Comparison of ENCODE assay signal across 8 cellular contexts in the genomic region with DNA sequence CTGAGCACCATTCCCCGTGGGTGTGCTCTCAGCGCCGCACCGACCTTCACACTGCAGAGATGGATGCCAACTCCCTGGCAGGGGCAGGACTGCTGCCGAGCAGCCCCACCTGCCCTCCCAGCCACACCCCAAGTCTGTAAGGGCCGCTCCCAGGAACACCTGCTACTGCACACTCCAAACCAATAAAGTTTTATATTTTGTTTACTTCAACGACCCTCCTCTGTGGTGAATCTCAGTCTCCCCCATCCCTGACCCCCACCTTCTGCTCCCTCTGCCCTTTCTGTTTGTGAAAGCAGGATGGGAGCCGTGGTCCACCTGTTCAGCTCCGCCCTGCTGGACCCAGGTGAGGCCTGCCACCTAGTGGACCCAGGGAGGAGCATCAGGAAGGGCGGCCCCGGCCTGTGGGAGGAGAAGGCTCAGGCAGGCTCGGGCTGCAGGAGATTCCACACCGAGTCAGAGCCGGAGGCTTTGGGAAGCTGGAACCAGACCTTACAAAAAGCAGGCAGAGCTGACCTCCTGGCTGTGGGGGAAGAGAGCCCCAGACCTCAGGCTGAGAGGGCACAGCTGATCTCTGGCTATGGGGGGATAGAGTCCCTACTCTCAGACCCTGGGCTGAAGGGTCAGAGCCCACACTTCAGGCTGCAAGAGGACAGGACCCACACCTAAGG. TPM values are rescaled to one million over a fixed set of nuclear protein-coding genes. Genes with fewer than 3 reads are reported as not detected.
DNase-seq lines count a peak whose midpoint lies in the region; ATAC-seq and TF ChIP-seq lines count a peak whose summit lies in the region.

No MANE protein-coding gene starts in this region.

- peak; percentile 54 for DNase-seq in NCI-H774 (lab: John Stamatoyannopoulos, UW)
- peak; percentile 84 for DNase-seq in activated CD8-positive, alpha-beta T cell treated with anti-CD3 and anti-CD28 coated beads for 36 hours
- DNase-seq in effector memory CD8-positive, alpha-beta T cell: peak; percentile 38 to 52 (median 47)
- DNase-seq in midbrain (lab: John Stamatoyannopoulos, UW): peak; percentile 43
- peak; percentile 51 to 53 for DNase-seq in stimulated activated CD8-positive, alpha-beta memory T cell treated with anti-CD3 and anti-CD28 coated beads, Interleukin-2, amount 100 ng/mL, for 48 hours (ENCODE audit: low read depth in 2 of 2)

- CTCF ChIA-PET in activated CD8-positive, alpha-beta T cell treated with anti-CD3 and anti-CD28 coated beads for 36 hours (lab: Charles Lee): interaction anchor here (0.6 to 2.0 kb wide), 12 partner anchors 11 to 214 kb away, joined by 3 to 8 read pairs (median 4); a partner anchor contains a TSS

- intact Hi-C loops in activated CD8-positive, alpha-beta T cell treated with anti-CD3 and anti-CD28 coated beads for 36 hours (cut with micrococcal nuclease): loop anchor here (10.0 kb wide), 1 partner anchor 147 kb away; no protein-coding TSS in a partner anchor

- ATAC-seq in HG03280 (IDR thresholded peaks at IDR 0.05; ENCODE audit: unreplicated experiment) (peak; percentile 63), GM18519 (IDR thresholded peaks at IDR 0.05; ENCODE audit: low FRiP score, unreplicated experiment) (no peak)
- ATAC-seq in activated CD8-positive, alpha-beta T cell treated with anti-CD3 and anti-CD28 coated beads for 36 hours: peak; percentile 97
- peak; percentile 88 for ATAC-seq in effector memory CD8-positive, alpha-beta T cell (replicated peaks)

- TF ChIP-seq CTCF in DOHH2 (IDR thresholded peaks at IDR 0.05; ENCODE audit: low read depth, low read length, poor library complexity, severe bottlenecking): peak; percentile 86
- TF ChIP-seq CTCF in activated CD8-positive, alpha-beta T cell treated with anti-CD3 and anti-CD28 coated beads for 36 hours (IDR thresholded peaks at IDR 0.05): peak; percentile 88

- H4K20me1 ChIP-seq in DOHH2 (ENCODE audit: control insufficient read depth, insufficient read depth, low read depth, low read length): no peaks in the 10 kb centered on the region

- no peaks in the 10 kb centered on the region for H3K27me3 ChIP-seq in DOHH2 (ENCODE audit: control insufficient read depth, low read length)

- H3K27me3 Mint-ChIP-seq in activated CD8-positive, alpha-beta T cell treated with anti-CD3 and anti-CD28 coated beads for 36 hours: no peaks in the 10 kb centered on the region
- peaks cover 0 to 8% of the 10 kb centered on the region in 2 donors for H3K27me3 Mint-ChIP-seq in effector memory CD8-positive, alpha-beta T cell

- H3K36me3 ChIP-seq in DOHH2 (ENCODE audit: control insufficient read depth, low read length): no peaks in the 10 kb centered on the region

- H3K79me2 ChIP-seq in DOHH2 (ENCODE audit: control insufficient read depth, low read length): no peaks in the 10 kb centered on the region

- peaks cover 6% of the 10 kb centered on the region for H3K4me1 Mint-ChIP-seq in activated CD8-positive, alpha-beta T cell treated with anti-CD3 and anti-CD28 coated beads for 36 hours (ENCODE audit: low read depth)
- peaks cover 5 to 7% of the 10 kb centered on the region in 2 donors for H3K4me1 Mint-ChIP-seq in effector memory CD8-positive, alpha-beta T cell (ENCODE audit: low read depth in 2 of 2)

- no peak overlapping the region for H3K4me3 ChIP-seq in DOHH2 (ENCODE audit: low read length)

- H3K27ac ChIP-seq in DOHH2 (ENCODE audit: low read depth, low read length): no peak overlapping the region

- no peaks in the 10 kb centered on the region for H3F3A ChIP-seq in DOHH2 (ENCODE audit: control insufficient read depth, insufficient read depth)

- POLR2A ChIA-PET in activated CD8-positive, alpha-beta T cell treated with anti-CD3 and anti-CD28 coated beads for 36 hours (lab: Charles Lee): no interaction called here

- H3K27ac Mint-ChIP-seq in activated CD8-positive, alpha-beta T cell treated with anti-CD3 and anti-CD28 coated beads for 36 hours: no peak overlapping the region
- H3K27ac Mint-ChIP-seq in effector memory CD8-positive, alpha-beta T cell: peak overlapping the region in 1 of 2 donors; percentile 72

- H3K9me3 ChIP-seq in DOHH2 (ENCODE audit: control insufficient read depth, insufficient read depth, low read length): no peaks in the 10 kb centered on the region

- no peaks in the 10 kb centered on the region for H3K9me2 ChIP-seq in DOHH2 (replicated peaks; ENCODE audit: control insufficient read depth, low read length)

- H3K4me2 ChIP-seq in DOHH2 (ENCODE audit: low read length): no peak overlapping the region

- H3K9me3 Mint-ChIP-seq in activated CD8-positive, alpha-beta T cell treated with anti-CD3 and anti-CD28 coated beads for 36 hours: no peaks in the 10 kb centered on the region
- H3K9me3 Mint-ChIP-seq in effector memory CD8-positive, alpha-beta T cell: no peaks in the 10 kb centered on the region

- no peak overlapping the region for H3K4me3 Mint-ChIP-seq in activated CD8-positive, alpha-beta T cell treated with anti-CD3 and anti-CD28 coated beads for 36 hours
- no peak overlapping the region for H3K4me3 Mint-ChIP-seq in effector memory CD8-positive, alpha-beta T cell

- H3K4me1 ChIP-seq in DOHH2 (ENCODE audit: control insufficient read depth, low read length): no peaks in the 10 kb centered on the region

- H3K36me3 Mint-ChIP-seq in activated CD8-positive, alpha-beta T cell treated with anti-CD3 and anti-CD28 coated beads for 36 hours (ENCODE audit: low read depth): no peaks in the 10 kb centered on the region
- H3K36me3 Mint-ChIP-seq in effector memory CD8-positive, alpha-beta T cell (ENCODE audit: insufficient read depth): peaks cover 4% of the 10 kb centered on the region

RNA-seq across cellular contexts. Expression of a gene that starts 1.0 kb away (rescaled TPM):
- total RNA-seq in activated CD8-positive, alpha-beta T cell treated with anti-CD3 and anti-CD28 coated beads for 36 hours: not detected

RNA-seq across cellular contexts. Expression of a gene that starts 5.3 kb away (rescaled TPM):
- under 1 TPM; 0.56 to 0.81 TPM for total RNA-seq in activated CD8-positive, alpha-beta T cell treated with anti-CD3 and anti-CD28 coated beads for 36 hours

RNA-seq across cellular contexts. Expression of a gene that starts 17.3 kb away (rescaled TPM):
- total RNA-seq in activated CD8-positive, alpha-beta T cell treated with anti-CD3 and anti-CD28 coated beads for 36 hours: not detected

RNA-seq across cellular contexts. Expression of a gene that starts 57.2 kb away (rescaled TPM):
- total RNA-seq in activated CD8-positive, alpha-beta T cell treated with anti-CD3 and anti-CD28 coated beads for 36 hours: 10 to 100 TPM; 41.5 to 42.9 TPM
